In the genomic region with DNA sequence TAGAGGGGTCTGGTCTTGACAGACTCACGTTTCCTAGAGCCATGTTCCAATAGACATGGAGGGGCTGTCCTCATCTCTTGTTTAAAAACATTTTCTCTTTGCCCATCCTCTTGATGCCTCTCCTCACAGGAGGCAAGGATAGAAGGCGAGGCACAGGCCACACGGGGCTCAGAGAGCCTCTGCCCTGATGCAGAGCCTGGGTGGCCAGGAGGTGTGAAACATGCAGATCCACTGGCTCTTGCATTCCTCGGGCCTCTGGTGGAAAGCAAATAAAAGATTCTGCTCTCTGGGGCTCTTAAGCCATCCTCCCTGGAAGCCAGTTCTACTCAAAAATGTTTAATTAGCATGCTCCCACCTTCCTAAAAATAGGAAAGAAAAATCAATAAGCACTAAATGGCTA, we compare ENCODE assay signal across 2 cellular contexts.
TF ChIP-seq lines count a peak whose summit lies in the region.

No MANE protein-coding gene starts in this region.

TF ChIP-seq in WTC11, 78 proteins besides CTCF, POLR2A, EP300 and RAD21:
- TF ChIP-seq ESRRA (CRISPR knock-in tag; IDR thresholded peaks at IDR 0.05; ENCODE audit: borderline replicate concordance) (no peak), SMAD4 (CRISPR knock-in tag; IDR thresholded peaks at IDR 0.05) (no peak)

TF ChIP-seq in H1, 55 proteins besides CTCF, POLR2A, EP300 and RAD21:
- TF ChIP-seq, protein P1, sequence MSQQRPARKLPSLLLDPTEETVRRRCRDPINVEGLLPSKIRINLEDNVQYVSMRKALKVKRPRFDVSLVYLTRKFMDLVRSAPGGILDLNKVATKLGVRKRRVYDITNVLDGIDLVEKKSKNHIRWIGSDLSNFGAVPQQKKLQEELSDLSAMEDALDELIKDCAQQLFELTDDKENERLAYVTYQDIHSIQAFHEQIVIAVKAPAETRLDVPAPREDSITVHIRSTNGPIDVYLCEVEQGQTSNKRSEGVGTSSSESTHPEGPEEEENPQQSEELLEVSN (IDR thresholded peaks at IDR 0.05), result 0 out of 2 replicates have a peak, but pooled peaks have one; percentile 24
- TF ChIP-seq CBX8 (IDR thresholded peaks at IDR 0.05; ENCODE audit: borderline replicate concordance, low read depth, low read length), result no peak
TF ChIP-seq in H1: peak in this region for 1.
